In the genomic region with DNA sequence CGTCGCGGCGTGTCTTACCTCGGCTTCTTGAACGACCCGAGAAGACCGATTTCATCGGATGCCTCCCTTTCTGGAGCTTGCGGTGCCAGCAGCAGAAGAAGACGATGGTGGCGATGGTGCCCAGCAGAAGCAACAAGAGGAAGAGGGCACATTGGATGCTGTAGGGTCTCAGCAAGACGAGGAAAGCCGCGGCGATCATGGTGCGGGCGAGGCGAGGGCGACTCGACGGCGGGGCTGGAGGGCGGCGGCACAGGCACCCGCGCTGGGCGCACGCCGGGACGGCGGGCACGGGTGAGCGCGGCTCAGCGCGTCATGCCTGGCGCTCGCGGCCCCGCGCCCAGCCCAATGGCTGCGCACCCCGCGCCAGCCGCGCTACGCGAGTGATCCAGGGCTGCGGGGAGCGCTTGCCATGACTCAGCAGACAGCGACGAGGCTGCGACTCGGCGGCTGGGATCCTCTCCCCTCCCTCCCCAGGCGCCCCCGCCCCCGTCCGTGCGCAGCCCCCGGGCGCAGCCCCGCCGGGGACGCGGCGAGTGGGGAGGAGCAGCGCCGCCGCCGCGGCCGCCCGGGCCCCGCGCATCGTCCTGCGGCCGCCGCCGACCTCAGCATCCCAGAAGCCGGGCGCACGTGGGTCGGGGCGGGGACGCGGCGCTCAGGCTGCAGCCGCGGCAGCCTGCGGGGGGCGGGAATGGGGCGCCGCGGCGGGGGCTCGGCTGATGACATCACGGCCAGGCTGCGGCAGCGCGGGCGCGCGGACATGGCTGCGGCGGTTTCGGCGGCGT, we compare ENCODE assay signal across 8 cellular contexts. TPM values are rescaled to one million over a fixed set of nuclear protein-coding genes. Genes with fewer than 3 reads are reported as not detected.
DNase-seq lines count a peak whose midpoint lies in the region; ATAC-seq, FAIRE-seq and TF ChIP-seq lines count a peak whose summit lies in the region.

A gene with protein sequence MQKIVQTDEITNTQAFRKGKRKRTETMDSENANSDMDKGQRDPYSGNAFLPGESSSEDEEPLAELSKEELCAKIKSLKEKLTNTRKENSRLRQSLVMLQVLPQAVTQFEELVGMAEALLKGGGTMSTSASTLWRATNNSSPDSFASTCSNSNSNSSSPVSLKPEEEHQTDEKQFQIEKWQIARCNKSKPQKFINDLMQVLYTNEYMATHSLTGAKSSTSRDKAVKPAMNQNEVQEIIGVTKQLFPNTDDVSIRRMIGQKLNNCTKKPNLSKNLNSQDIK (plus strand): TSS at position 719 of the 782 bp plus-strand sequence. CDS start 26,704 bp downstream, outside the sequence.

- no peak for FAIRE-seq in small intestine (lab: Jason Lieb, UNC)

- H3K4me3 ChIP-seq in HL-60 (replicated peaks; ENCODE audit: insufficient read depth, low read length), result peak within 1 kb of the TSS; percentile 68
- peak within 1 kb of the TSS; percentile 92 to 93 for H3K4me3 ChIP-seq in SK-N-SH (ENCODE audit: low read depth in 2 of 2, low read length in 1 of 2)
- H3K4me3 ChIP-seq in mammary epithelial cell (replicated peaks in 1 of 3; ENCODE audit: insufficient read depth in 1 of 3, low read depth in 2 of 3, low read length in 3 of 3), result peak within 1 kb of the TSS; percentile 75 to 87 (median 80)
- peak within 1 kb of the TSS; percentile 41 to 69 for H3K4me3 ChIP-seq in small intestine (ENCODE audit: low read depth in 1 of 2, low read length in 2 of 2)

- H3K4me1 ChIP-seq in SK-N-SH (ENCODE audit: control insufficient read depth in 1 of 2, insufficient read depth in 2 of 2, low read depth in 1 of 2, low read length in 1 of 2), result peaks cover 7 to 57% of the 10 kb centered on the region in 2 experiments
- H3K4me1 ChIP-seq in mammary epithelial cell (ENCODE audit: insufficient read depth, low read length), result peaks cover 37% of the 10 kb centered on the region
- no peaks in the 10 kb centered on the region for H3K4me1 ChIP-seq in small intestine (ENCODE audit: control insufficient read depth in 2 of 2, insufficient read depth in 1 of 2, low read depth in 1 of 2, low read length in 1 of 2)

- intact Hi-C loops in mammary epithelial cell (cut with micrococcal nuclease), result loop anchor here (1.0 to 10.0 kb wide), 9 partner anchors 16 to 362 kb away; a partner anchor contains a TSS

- POLR2A ChIA-PET in SK-N-SH (lab: Yijun Ruan, JAX), result no interaction called here

- no TSS peak for BruUV-seq in mammary epithelial cell (replicated peaks; lab: Mats Ljungman, UMichigan)

- ATAC-seq in GM21390 (IDR thresholded peaks at IDR 0.05; ENCODE audit: unreplicated experiment), result peak; percentile 42

- 2% methylated on average over 12 of the region's 111 CpGs for WGBS in SK-N-SH (ENCODE audit: low lambda C conversion rate)
- WGBS in mammary epithelial cell (ENCODE audit: low coverage, missing lambda C conversion rate), result 2% methylated on average over 14 of the region's 111 CpGs
- 1% methylated on average over 73 to 111 of the region's 111 CpGs for WGBS in small intestine, 3 donors

- H3K9ac ChIP-seq in SK-N-SH, result peak within 1 kb of the TSS; percentile 95
- peak within 1 kb of the TSS; percentile 88 for H3K9ac ChIP-seq in mammary epithelial cell (ENCODE audit: insufficient read depth, low read length)

- H3K27me3 ChIP-seq in HL-60 (ENCODE audit: insufficient read depth, poor library complexity, severe bottlenecking) (no peaks in the 10 kb centered on the region), SK-N-SH (ENCODE audit: insufficient read depth) (no peaks in the 10 kb centered on the region), mammary epithelial cell (ENCODE audit: insufficient read depth, low read length) (no peaks in the 10 kb centered on the region), small intestine (ENCODE audit: control insufficient read depth in 2 of 2, insufficient read depth in 2 of 2, low read length in 2 of 2) (peaks cover 6 to 8% of the 10 kb centered on the region in 2 donors)

- in situ Hi-C loops in mammary epithelial cell (cut with MboI; ENCODE audit: low sequenced_read_pairs in 2 of 2), result no loop called here

- TF ChIP-seq EP300 in SK-N-SH (IDR thresholded peaks at IDR 0.05; ENCODE audit: borderline replicate concordance in 1 of 2, low read depth in 1 of 2, low read length in 1 of 2), result no peak

- dilution Hi-C loops in mammary epithelial cell (cut with HindIII; ENCODE audit: low sequenced_read_pairs), result no loop called here

- H3K79me2 ChIP-seq in SK-N-SH (ENCODE audit: insufficient read depth), result peaks cover 58% of the 10 kb centered on the region
- peaks cover 17% of the 10 kb centered on the region for H3K79me2 ChIP-seq in mammary epithelial cell (ENCODE audit: insufficient read depth, low read length)

- H3K36me3 ChIP-seq in SK-N-SH (replicated peaks in 1 of 2; ENCODE audit: control insufficient read depth in 1 of 2, insufficient read depth in 2 of 2, low read length in 1 of 2), result peaks cover 16 to 30% of the 10 kb centered on the region in 2 experiments
- no peaks in the 10 kb centered on the region for H3K36me3 ChIP-seq in mammary epithelial cell (ENCODE audit: insufficient read depth, low read length)
- no peaks in the 10 kb centered on the region for H3K36me3 ChIP-seq in small intestine (ENCODE audit: control insufficient read depth in 2 of 2, insufficient read depth in 2 of 2, low read length in 2 of 2)

- H2AFZ ChIP-seq in SK-N-SH (ENCODE audit: low read depth) (peak within 1 kb of the TSS; percentile 81), mammary epithelial cell (ENCODE audit: low read depth, low read length) (peak within 1 kb of the TSS; percentile 90)

- DNase-seq in GM04504 (ENCODE audit: low read depth) (peak; percentile 73), HL-60 (ENCODE audit: low read depth in 1 of 2, low spot score in 1 of 2) (peak; percentile 30 to 59), SK-N-SH (peak; percentile 87), mammary epithelial cell (peak; percentile 67), iris pigment epithelial cell (ENCODE audit: low read depth) (peak; percentile 80), small intestine (no peak), NCI-H2029 treated with DMSO at 0.1 percent for 48 hours (lab: John Stamatoyannopoulos, UW) (no peak)

- H3K4me2 ChIP-seq in SK-N-SH, result peak within 1 kb of the TSS; percentile 88
- H3K4me2 ChIP-seq in mammary epithelial cell (ENCODE audit: insufficient read depth, low read depth, low read length), result peak within 1 kb of the TSS; percentile 95

- TF ChIP-seq CTCF in HL-60 (IDR thresholded peaks at IDR 0.05; ENCODE audit: insufficient read depth, low read length) (no peak), SK-N-SH (IDR thresholded peaks at IDR 0.05) (no peak), mammary epithelial cell (conservative IDR thresholded peaks at IDR 0.05 in 1 of 2, IDR thresholded peaks at IDR 0.05 in 1 of 2; ENCODE audit: extremely low read depth in 1 of 2, insufficient read depth in 1 of 2, low read depth in 1 of 2, low read length in 2 of 2) (no peak)

- peaks cover 46% of the 10 kb centered on the region for H3F3A ChIP-seq in SK-N-SH (replicated peaks; ENCODE audit: insufficient read depth)

- no peaks in the 10 kb centered on the region for H3K9me2 ChIP-seq in SK-N-SH

- no peaks in the 10 kb centered on the region; the same call in 1 of the 2 replicates for H4K20me1 ChIP-seq in SK-N-SH (ENCODE audit: insufficient read depth)
- no peaks in the 10 kb centered on the region for H4K20me1 ChIP-seq in mammary epithelial cell (ENCODE audit: insufficient read depth, low read length)

- peak within 1 kb of the TSS; percentile 87 for H3K27ac ChIP-seq in HL-60 (replicated peaks)
- peak within 1 kb of the TSS; percentile 76 to 92 for H3K27ac ChIP-seq in SK-N-SH (ENCODE audit: low read depth in 2 of 2, low read length in 1 of 2)
- peak within 1 kb of the TSS; percentile 55 for H3K27ac ChIP-seq in mammary epithelial cell (ENCODE audit: insufficient read depth, low read depth, low read length)
- peak within 1 kb of the TSS in 1 of 2 donors; percentile 39 for H3K27ac ChIP-seq in small intestine (ENCODE audit: low read depth in 1 of 2, low read length in 1 of 2)

- H3K9me3 ChIP-seq in SK-N-SH, result no peaks in the 10 kb centered on the region
- no peaks in the 10 kb centered on the region for H3K9me3 ChIP-seq in mammary epithelial cell (replicated peaks; ENCODE audit: insufficient read depth, low read length)
- H3K9me3 ChIP-seq in small intestine (ENCODE audit: control insufficient read depth, low read depth), result no peaks in the 10 kb centered on the region

- CTCF ChIA-PET in SK-N-SH (lab: Yijun Ruan, JAX) (interaction anchor here (0.6 to 7.3 kb wide), 31 partner anchors 10 to 362 kb away, joined by 3 to 76 read pairs (median 4); a partner anchor contains a TSS), mammary epithelial cell (lab: Charles Lee; ENCODE audit: low non-redundant PET) (interaction anchor here (0.5 to 1.2 kb wide), 11 partner anchors 20 to 362 kb away, joined by 3 to 16 read pairs (median 3); no protein-coding TSS in a partner anchor)

- no peak for TF ChIP-seq RAD21 in SK-N-SH (IDR thresholded peaks at IDR 0.05; ENCODE audit: low read length)

TF ChIP-seq in SK-N-SH, 30 proteins besides CTCF, POLR2A, EP300 and RAD21 (continues in another document):
- TF ChIP-seq NFIC (IDR thresholded peaks at IDR 0.05; ENCODE audit: borderline replicate concordance) (no peak), EZH2phosphoT487 (IDR thresholded peaks at IDR 0.05; ENCODE audit: borderline replicate concordance, low read depth) (no peak), FOSL2 (IDR thresholded peaks at IDR 0.05; ENCODE audit: borderline replicate concordance, low read depth) (peak; percentile 49; the same call in 1 of the 2 replicates), NRF1 (IDR thresholded peaks at IDR 0.05; ENCODE audit: low read depth, low read length) (peak; percentile 53), POLR2AphosphoS5 (IDR thresholded peaks at IDR 0.05; ENCODE audit: low read depth, low read length) (peak; percentile 40; the same call in 1 of the 2 replicates), ELF1 (IDR thresholded peaks at IDR 0.05) (no peak)
- TF ChIP-seq, protein P1, sequence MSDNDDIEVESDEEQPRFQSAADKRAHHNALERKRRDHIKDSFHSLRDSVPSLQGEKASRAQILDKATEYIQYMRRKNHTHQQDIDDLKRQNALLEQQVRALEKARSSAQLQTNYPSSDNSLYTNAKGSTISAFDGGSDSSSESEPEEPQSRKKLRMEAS (IDR thresholded peaks at IDR 0.05; ENCODE audit: low read depth), result 0 out of 2 replicates have a peak, but pooled peaks have one; percentile 11
- TF ChIP-seq, protein P2, sequence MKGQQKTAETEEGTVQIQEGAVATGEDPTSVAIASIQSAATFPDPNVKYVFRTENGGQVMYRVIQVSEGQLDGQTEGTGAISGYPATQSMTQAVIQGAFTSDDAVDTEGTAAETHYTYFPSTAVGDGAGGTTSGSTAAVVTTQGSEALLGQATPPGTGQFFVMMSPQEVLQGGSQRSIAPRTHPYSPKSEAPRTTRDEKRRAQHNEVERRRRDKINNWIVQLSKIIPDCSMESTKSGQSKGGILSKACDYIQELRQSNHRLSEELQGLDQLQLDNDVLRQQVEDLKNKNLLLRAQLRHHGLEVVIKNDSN (IDR thresholded peaks at IDR 0.05; ENCODE audit: borderline replicate concordance, low read depth), result 0 out of 2 replicates have a peak, but pooled peaks have one; percentile 38

RNA-seq across cellular contexts. Expression of the gene that starts here (rescaled TPM):
- polyA plus RNA-seq in SK-N-SH (2012; rRNA removed), result 6.9 and 9.2 TPM in 2 replicates
- polyA plus RNA-seq in SK-N-SH (2012; cell fraction: cytosol; rRNA removed), result 11.7 and 14.4 TPM in 2 replicates
- 4.1 and 7.0 TPM in 2 replicates for polyA plus RNA-seq in SK-N-SH (2012; cell fraction: nucleus; rRNA removed)
- 1 to 10 TPM; 1.2 to 2.2 TPM for total RNA-seq in mammary epithelial cell
- polyA plus RNA-seq in mammary epithelial cell, result 0.18 TPM
- not detected for polyA minus RNA-seq in mammary epithelial cell
- polyA plus RNA-seq in small intestine, result under 1 TPM in 2 of 3 donors, not detected in 1; 0.34 to 0.54 TPM

Comparison
In these comparisons a context has a peak if more than half of its experiments do, and no peak if none do; other contexts are left out.
1. DNase-seq: peak in GM04504 (single experiment), HL-60 (2 of 2), SK-N-SH (single experiment), mammary epithelial cell (single experiment) and iris pigment epithelial cell (single experiment); none in small intestine (single experiment) and NCI-H2029 treated with DMSO at 0.1 percent for 48 hours (single experiment).
2. Peak in every context shown above with its lines, with median percentiles within 50 percentile points of each other: H3K4me3 ChIP-seq.